Comparison of ENCODE assay signal across 8 cellular contexts in the genomic region with DNA sequence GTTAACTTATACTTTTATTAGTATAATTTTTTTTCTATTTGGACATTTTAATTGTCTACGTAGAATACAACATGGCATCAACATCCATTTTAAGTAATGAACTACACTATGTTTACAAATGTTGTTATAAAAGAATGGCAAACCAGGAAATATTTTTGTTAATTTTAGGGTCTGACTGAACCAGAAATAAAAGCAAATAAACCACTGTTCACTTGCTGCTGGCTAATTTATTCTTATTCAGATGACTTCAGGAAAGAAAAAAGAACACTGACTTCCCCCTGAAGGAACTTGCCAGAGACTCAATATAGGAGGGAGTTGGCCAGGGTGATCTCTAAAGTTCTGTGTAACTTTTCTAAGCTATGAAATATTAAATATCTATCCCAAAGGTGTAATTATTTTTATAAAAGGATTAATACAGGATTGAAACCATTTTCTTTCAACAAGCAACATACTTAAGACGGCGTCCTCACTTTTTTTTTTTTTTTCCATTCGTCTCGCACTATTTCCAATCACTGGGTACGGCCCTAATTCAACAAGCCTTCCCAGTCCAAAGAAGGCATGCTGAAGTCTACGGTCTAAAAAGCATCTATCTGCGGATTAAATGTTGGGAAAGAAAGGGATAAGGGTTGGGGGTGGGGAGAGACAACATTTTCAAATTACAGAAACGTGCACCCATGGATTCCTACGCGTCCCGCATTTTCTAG. TPM values are rescaled to one million over a fixed set of nuclear protein-coding genes. Genes with fewer than 3 reads are reported as not detected.
DNase-seq lines count a peak whose midpoint lies in the region; ATAC-seq and TF ChIP-seq lines count a peak whose summit lies in the region.

No MANE protein-coding gene starts in this region.

- H3K36me3 ChIP-seq in BLaER1 treated with 17β-estradiol and CSF1 and Interleukin-3, amounts not matched to agents 10 nM and 100 nM = peaks cover 0 to 7% (median 0%) of the 10 kb centered on the region in 11 experiments; a peak in 5 of 22 replicates

- peaks cover 0 to 20% (median 7%) of the 10 kb centered on the region in 11 experiments; a peak in 8 of 22 replicates for H3K9me3 ChIP-seq in BLaER1 treated with 17β-estradiol and CSF1 and Interleukin-3, amounts not matched to agents 10 nM and 100 nM (replicated peaks in 1 of 11)

- DNase-seq in LNCaP clone FGC (ENCODE audit: low read depth) (no peak), dermis blood vessel endothelial cell (peak; percentile 37), NCI-H1048 (lab: John Stamatoyannopoulos, UW) (no peak), DMS153 treated with DMSO at 0.1 percent for 48 hours (lab: John Stamatoyannopoulos, UW; ENCODE audit: unreplicated experiment) (no peak), NCI-H2196 (lab: John Stamatoyannopoulos, UW; ENCODE audit: unreplicated experiment) (no peak)
- DNase-seq in natural killer cell treated with Interleukin-12 subunit alpha and Interleukin-12 subunit beta and Interleukin-15 and Interleukin-18, amount 100 ng/mL, for 72 hours (ENCODE audit: low spot score) = no peak

- no peak for TF ChIP-seq CTCF in LNCaP clone FGC (IDR thresholded peaks at IDR 0.05; ENCODE audit: control insufficient read depth, extremely low read depth, insufficient read depth)

- peak overlapping the region; percentile 71 to 92 (median 82) for H3K4me2 ChIP-seq in BLaER1 treated with 17β-estradiol and CSF1 and Interleukin-3, amounts not matched to agents 10 nM and 100 nM

- H3K27ac Mint-ChIP-seq in natural killer cell treated with Interleukin-12 subunit alpha and Interleukin-12 subunit beta and Interleukin-15 and Interleukin-18, amount 100 ng/mL, for 72 hours = no peak overlapping the region

- no peaks in the 10 kb centered on the region for H3K27me3 ChIP-seq in BLaER1 treated with 17β-estradiol and CSF1 and Interleukin-3, amounts not matched to agents 10 nM and 100 nM

- peak overlapping the region; percentile 84 to 98 (median 93) for H3K4me3 ChIP-seq in BLaER1 treated with 17β-estradiol and CSF1 and Interleukin-3, amounts not matched to agents 10 nM and 100 nM
- H3K4me3 ChIP-seq in LNCaP clone FGC (ENCODE audit: low read depth, low read length) = peak overlapping the region; percentile 86

- H3K4me1 ChIP-seq in BLaER1 treated with 17β-estradiol and CSF1 and Interleukin-3, amounts not matched to agents 10 nM and 100 nM = peaks cover 31 to 44% (median 38%) of the 10 kb centered on the region in 10 experiments

- peak overlapping the region; percentile 77 for H3K4me3 Mint-ChIP-seq in natural killer cell treated with Interleukin-12 subunit alpha and Interleukin-12 subunit beta and Interleukin-15 and Interleukin-18, amount 100 ng/mL, for 72 hours

- H3K9me3 Mint-ChIP-seq in natural killer cell treated with Interleukin-12 subunit alpha and Interleukin-12 subunit beta and Interleukin-15 and Interleukin-18, amount 100 ng/mL, for 72 hours = no peaks in the 10 kb centered on the region

- H3K27me3 Mint-ChIP-seq in natural killer cell treated with Interleukin-12 subunit alpha and Interleukin-12 subunit beta and Interleukin-15 and Interleukin-18, amount 100 ng/mL, for 72 hours = peaks cover 25 to 41% of the 10 kb centered on the region in 2 donors

- H3K27ac ChIP-seq in BLaER1 treated with 17β-estradiol and CSF1 and Interleukin-3, amounts not matched to agents 10 nM and 100 nM = peak overlapping the region; percentile 79 to 96 (median 94); a peak in 21 of 22 replicates

- H3K4me1 Mint-ChIP-seq in natural killer cell treated with Interleukin-12 subunit alpha and Interleukin-12 subunit beta and Interleukin-15 and Interleukin-18, amount 100 ng/mL, for 72 hours (ENCODE audit: low read depth in 2 of 2) = peaks cover 16 to 21% of the 10 kb centered on the region in 2 donors

- H4K20me1 ChIP-seq in BLaER1 treated with 17β-estradiol and CSF1 and Interleukin-3, amounts not matched to agents 10 nM and 100 nM = peaks cover 0 to 26% (median 12%) of the 10 kb centered on the region in 11 experiments; a peak in 9 of 22 replicates

- peak overlapping the region; percentile 92 to 97 (median 96) for H3K9ac ChIP-seq in BLaER1 treated with 17β-estradiol and CSF1 and Interleukin-3, amounts not matched to agents 10 nM and 100 nM

- no peak for ATAC-seq in natural killer cell treated with Interleukin-12 subunit alpha and Interleukin-12 subunit beta and Interleukin-15 and Interleukin-18, amount 100 ng/mL, for 72 hours
- ATAC-seq in GM19351 (IDR thresholded peaks at IDR 0.05; ENCODE audit: unreplicated experiment) = no peak

- no peaks in the 10 kb centered on the region for H3K36me3 Mint-ChIP-seq in natural killer cell treated with Interleukin-12 subunit alpha and Interleukin-12 subunit beta and Interleukin-15 and Interleukin-18, amount 100 ng/mL, for 72 hours

RNA-seq across cellular contexts. Expression of a gene that starts 1.1 kb away (rescaled TPM):
- 17.9 and 27.1 TPM in 2 replicates for total RNA-seq in dermis blood vessel endothelial cell
- 1 to 10 TPM; 1.0 to 2.0 TPM for total RNA-seq in natural killer cell treated with Interleukin-12 subunit alpha and Interleukin-12 subunit beta and Interleukin-15 and Interleukin-18, amount 100 ng/mL, for 72 hours
